Comparison of ENCODE assay signal across 1 cellular context in the genomic region with DNA sequence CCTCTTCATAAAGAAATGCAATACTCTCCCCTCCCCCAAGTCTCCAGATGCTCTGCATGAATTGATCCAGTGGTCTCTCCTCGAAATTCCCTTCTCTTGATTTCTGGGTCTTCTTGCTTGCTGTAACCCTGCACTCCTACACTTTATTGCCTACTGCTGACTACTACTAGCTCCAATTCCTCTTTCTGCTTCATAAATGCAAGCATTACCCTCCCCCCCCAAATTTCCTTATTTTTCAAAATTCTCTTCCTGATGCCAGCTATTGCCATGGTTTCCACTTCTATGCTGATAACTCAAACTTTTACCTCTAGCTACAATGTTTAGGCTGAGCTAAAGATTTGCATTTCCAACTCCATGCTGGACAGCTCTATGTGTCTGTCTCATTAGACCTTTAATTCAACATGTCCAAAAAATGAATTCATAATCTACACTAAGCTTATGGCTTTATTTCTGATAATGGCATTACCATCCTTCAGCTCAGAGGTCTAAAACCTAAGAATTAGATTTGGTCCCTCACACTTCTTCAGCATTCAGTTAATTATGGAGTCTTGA.
TF ChIP-seq lines count a peak whose summit lies in the region.

No MANE protein-coding gene starts in this region.

TF ChIP-seq in K562, 482 proteins besides CTCF, POLR2A, EP300 and RAD21:
- TF ChIP-seq BCOR (IDR thresholded peaks at IDR 0.05) (no peak), XRCC3 (IDR thresholded peaks at IDR 0.05) (no peak), ZNF324 (CRISPR knock-in tag; IDR thresholded peaks at IDR 0.05) (no peak), POLR2AphosphoS2 (IDR thresholded peaks at IDR 0.05; ENCODE audit: low read length) (no peak)
TF ChIP-seq in K562: peak in this region for 0.
